ENCODE assay signal across 7 cellular contexts in genomic region chr12:13981296-13981962, GRCh38. TPM values are rescaled to one million over a fixed set of nuclear protein-coding genes. Genes with fewer than 3 reads are reported as not detected.
A peak's percentile ranks its signal among the peaks of the same experiment; 100 is the strongest.
DNase-seq lines count a peak whose midpoint lies in the region; ATAC-seq and TF ChIP-seq lines count a peak whose summit lies in the region.

TSS of gene GRIN2B (minus strand) at chr12:13981602. CDS start at chr12:13866208, 115,394 bp downstream.

- H3K4me2 ChIP-seq in hepatocyte, result peak within 1 kb of the TSS; percentile 80

- H3K4me3 ChIP-seq in hepatocyte (peak within 1 kb of the TSS; percentile 17), retinal pigment epithelial cell (ENCODE audit: low read length) (peak within 1 kb of the TSS; percentile 32)

- H3K4me1 ChIP-seq in hepatocyte (ENCODE audit: insufficient read depth), result peaks cover 3% of the 10 kb centered on the region

- WGBS in hepatocyte (ENCODE audit: low lambda C conversion rate, missing lambda C conversion rate), result 2% methylated on average over 19 of the region's 37 CpGs

- DNase-seq in GM13976 (ENCODE audit: low spot score) (peak; percentile 26), NCI-H69 (lab: John Stamatoyannopoulos, UW) (peak; percentile 40), hepatocyte (ENCODE audit: low spot score) (peak; percentile 27), retinal pigment epithelial cell (ENCODE audit: low read depth) (no peak), OCI-M2 (lab: John Stamatoyannopoulos, UW; ENCODE audit: unreplicated experiment) (no peak)
- no peak for DNase-seq in NK-92 treated with Interleukin-12 subunit alpha and Interleukin-12 subunit beta, amount 100 ng/mL, for 24 hours (lab: John Stamatoyannopoulos, UW)

- H3K9me3 ChIP-seq in hepatocyte (ENCODE audit: low read depth), result no peaks in the 10 kb centered on the region

- no peaks in the 10 kb centered on the region for H3K9me2 ChIP-seq in hepatocyte (replicated peaks; ENCODE audit: insufficient read depth)

- no peaks in the 10 kb centered on the region for H3K79me2 ChIP-seq in hepatocyte

- ATAC-seq in GM19455 (IDR thresholded peaks at IDR 0.05; ENCODE audit: unreplicated experiment), result no peak

- in situ Hi-C loops in GM13976 (cut with MboI; ENCODE audit: low sequenced_read_pairs, unreplicated experiment), result no loop called here

- no peak for TF ChIP-seq CTCF in GM13976 (IDR thresholded peaks at IDR 0.05; ENCODE audit: borderline replicate concordance, control extremely low read depth, extremely low read depth, insufficient read depth, missing control alignments)
- TF ChIP-seq CTCF in hepatocyte (IDR thresholded peaks at IDR 0.05; ENCODE audit: poor library complexity), result no peak
- TF ChIP-seq CTCF in retinal pigment epithelial cell (conservative IDR thresholded peaks at IDR 0.05; ENCODE audit: low read depth, low read length), result no peak

- peak within 1 kb of the TSS; percentile 19 for H2AFZ ChIP-seq in hepatocyte

- H3K27me3 ChIP-seq in hepatocyte, result peaks cover 72% of the 10 kb centered on the region

- no peaks in the 10 kb centered on the region for H3K36me3 ChIP-seq in hepatocyte (replicated peaks; ENCODE audit: insufficient read depth, low read depth)

- H3K27ac ChIP-seq in hepatocyte, result no peak within 1 kb of the TSS

- no peaks in the 10 kb centered on the region for H4K20me1 ChIP-seq in hepatocyte (ENCODE audit: insufficient read depth, poor library complexity, severe bottlenecking)

RNA-seq across cellular contexts. Expression of gene GRIN2B, which starts in this region (rescaled TPM):
- 0.04 and 0.60 TPM in 2 replicates for total RNA-seq in hepatocyte
- polyA plus RNA-seq in hepatocyte, result 0.26 and 0.75 TPM in 2 replicates

Comparison
In these comparisons a context has a peak if more than half of its experiments do, and no peak if none do; other contexts are left out.
1. Peak in DNase-seq, H3K4me3 ChIP-seq and H3K4me2 ChIP-seq in hepatocyte; RNA of the gene not detected or under 1 TPM.
2. DNase-seq: peak in GM13976 (single experiment) and NCI-H69 (single experiment); none in retinal pigment epithelial cell (single experiment), OCI-M2 (single experiment) and NK-92 treated with Interleukin-12 subunit alpha and Interleukin-12 subunit beta, amount 100 ng/mL, for 24 hours (single experiment).